Comparison of ENCODE assay signal across 1 cellular context in genomic region chr15:101348643-101349496, GRCh38.
TF ChIP-seq lines count a peak whose summit lies in the region.

No MANE protein-coding gene starts in this region.

TF ChIP-seq in HEK293, 187 proteins besides CTCF, POLR2A, EP300 and RAD21 (continued from another document):
- TF ChIP-seq AEBP2 (tag by site-specific recombination; IDR thresholded peaks at IDR 0.05; ENCODE audit: borderline replicate concordance): no peak
- TF ChIP-seq GLIS1 (tag by site-specific recombination; IDR thresholded peaks at IDR 0.05): peak; percentile 13; the same call in 1 of the 2 replicates
- TF ChIP-seq MZF1 (tag by site-specific recombination; IDR thresholded peaks at IDR 0.05; ENCODE audit: borderline replicate concordance): no peak
- no peak for TF ChIP-seq KLF10 (tag by site-specific recombination; IDR thresholded peaks at IDR 0.05)
- TF ChIP-seq GLI2 (tag by site-specific recombination; IDR thresholded peaks at IDR 0.05; ENCODE audit: borderline replicate concordance, low read depth): no peak
- no peak for TF ChIP-seq ZNF292 (tag by site-specific recombination; IDR thresholded peaks at IDR 0.05; ENCODE audit: borderline replicate concordance, low read depth)
TF ChIP-seq in HEK293: peak in this region for 3.
